ENCODE assay signal across 26 cellular contexts in genomic region chr12:51202650-51203198, GRCh38. TPM values are rescaled to one million over a fixed set of nuclear protein-coding genes. Genes with fewer than 3 reads are reported as not detected.
DNase-seq lines count a peak whose midpoint lies in the region; ATAC-seq lines count a peak whose summit lies in the region.
"Had no signal": no experiment of that assay in that cellular context is flagged by ENCODE, and none has a peak within 500 bp of the region (broad histone marks: within the 10 kb centered on the region; RNA-seq: fewer than 3 reads in every experiment).

No MANE protein-coding gene starts in this region.

- DNase-seq in NCI-H748 (lab: John Stamatoyannopoulos, UW; ENCODE audit: unreplicated experiment) (peak; percentile 24), NCI-H748 treated with DMSO at 0.1 percent for 48 hours (lab: John Stamatoyannopoulos, UW) (no peak), head of caudate nucleus (no peak)
- no peak for DNase-seq in activated naive CD4-positive, alpha-beta T cell treated with anti-CD3 and anti-CD28 coated beads, Interleukin-2, amount 10 ng/mL, durations not matched to agents 7 days and 5 days
- DNase-seq in activated naive CD4-positive, alpha-beta T cell treated with anti-CD3 and anti-CD28 coated beads, Interleukin-2, amount 50 U/mL, for 16 hours: no peak
- no peak for DNase-seq in activated T-helper 1 cell treated with anti-CD3 and anti-CD28 coated beads, Interleukin-12 subunit alpha, Interleukin-12 subunit beta, Interleukin-2, Interleukin-4 antibody, amounts not matched to agents 30 ng/mL and 10 ng/mL and 1 ng/mL, durations not matched to agents 14 hours and 24 hours and 36 hours (ENCODE audit: low spot score)
- peak in 2 of 10 donors; percentile 10 to 16 for DNase-seq in naive thymus-derived CD8-positive, alpha-beta T cell
- DNase-seq in stimulated activated effector memory CD8-positive, alpha-beta T cell treated with anti-CD3 and anti-CD28 coated beads, Interleukin-12 subunit alpha, Interleukin-12 subunit beta, amount 100 ng/mL, for 72 hours (ENCODE audit: low spot score in 2 of 2): no peak
- DNase-seq: 8988T; activated CD4-positive, alpha-beta T cell treated with anti-CD3 and anti-CD28 coated beads for 48 hours; activated CD8-positive, alpha-beta memory T cell treated with anti-CD3 and anti-CD28 coated beads, Interleukin-2, amount 50 U/mL, for 48 hours; C1 segment of cervical spinal cord; DND-41; effector CD8-positive, alpha-beta T cell; hypothalamus; MM.1S; NCI-H2081; NCI-H345; NCI-H774; SHP77 treated with DMSO at 0.1 percent for 48 hours; stimulated activated CD4-positive, alpha-beta T cell treated with anti-CD3 and anti-CD28 coated beads, Interleukin-15, amount 100 ng/mL, for 24 hours; stimulated activated naive B cell treated with anti-CD40 and anti-IgM and Interleukin-4, amounts not matched to agents 10 μg/mL and 1 μg/mL and 100 μg/mL, for 72 hours; T1000; upper lobe of left lung had no signal

- no peak overlapping the region for H3K4me3 Mint-ChIP-seq in activated naive CD4-positive, alpha-beta T cell treated with anti-CD3 and anti-CD28 coated beads, Interleukin-2, amount 10 ng/mL, durations not matched to agents 7 days and 5 days
- no peak overlapping the region for H3K4me3 Mint-ChIP-seq in activated T-helper 1 cell treated with anti-CD3 and anti-CD28 coated beads, Interleukin-12 subunit alpha, Interleukin-12 subunit beta, Interleukin-2, Interleukin-4 antibody, amounts not matched to agents 30 ng/mL and 10 ng/mL and 1 ng/mL, durations not matched to agents 14 hours and 24 hours and 36 hours
- H3K4me3 Mint-ChIP-seq in naive thymus-derived CD8-positive, alpha-beta T cell: no peak overlapping the region
- no peak overlapping the region for H3K4me3 Mint-ChIP-seq in stimulated activated effector memory CD8-positive, alpha-beta T cell treated with anti-CD3 and anti-CD28 coated beads, Interleukin-12 subunit alpha, Interleukin-12 subunit beta, amount 100 ng/mL, for 72 hours
- H3K4me3 Mint-ChIP-seq: natural killer cell treated with Interleukin-12 subunit alpha and Interleukin-12 subunit beta and Interleukin-15 and Interleukin-18, amount 100 ng/mL, for 72 hours; stimulated activated naive B cell treated with anti-CD40 and anti-IgM and Interleukin-4, amounts not matched to agents 10 μg/mL and 1 μg/mL and 100 μg/mL, for 72 hours had no signal

- ATAC-seq in naive thymus-derived CD8-positive, alpha-beta T cell: peak in 1 of 2 donors; percentile 35
- ATAC-seq in stimulated activated effector memory CD8-positive, alpha-beta T cell treated with anti-CD3 and anti-CD28 coated beads, Interleukin-12 subunit alpha, Interleukin-12 subunit beta, amount 100 ng/mL, for 72 hours: no peak
- ATAC-seq: HCT116; natural killer cell treated with Interleukin-12 subunit alpha and Interleukin-12 subunit beta and Interleukin-15 and Interleukin-18, amount 100 ng/mL, for 72 hours; stimulated activated naive B cell treated with anti-CD40 and anti-IgM and Interleukin-4, amounts not matched to agents 10 μg/mL and 1 μg/mL and 100 μg/mL, for 72 hours had no signal

- POLR2A ChIA-PET in naive thymus-derived CD8-positive, alpha-beta T cell (lab: Charles Lee): no interaction called here

- intact Hi-C loops in activated T-helper 1 cell treated with anti-CD3 and anti-CD28 coated beads, Interleukin-12 subunit alpha, Interleukin-12 subunit beta, Interleukin-2, Interleukin-4 antibody, amounts not matched to agents 30 ng/mL and 10 ng/mL and 1 ng/mL, durations not matched to agents 14 hours and 24 hours and 36 hours (cut with micrococcal nuclease): no loop called here
- intact Hi-C loops in head of caudate nucleus (cut with DNase I): no loop called here

- no peaks in the 10 kb centered on the region for H3K27me3 Mint-ChIP-seq in activated naive CD4-positive, alpha-beta T cell treated with anti-CD3 and anti-CD28 coated beads, Interleukin-2, amount 10 ng/mL, durations not matched to agents 7 days and 5 days
- H3K27me3 Mint-ChIP-seq in activated T-helper 1 cell treated with anti-CD3 and anti-CD28 coated beads, Interleukin-12 subunit alpha, Interleukin-12 subunit beta, Interleukin-2, Interleukin-4 antibody, amounts not matched to agents 30 ng/mL and 10 ng/mL and 1 ng/mL, durations not matched to agents 14 hours and 24 hours and 36 hours (ENCODE audit: insufficient read depth): no peaks in the 10 kb centered on the region
- no peaks in the 10 kb centered on the region for H3K27me3 Mint-ChIP-seq in naive thymus-derived CD8-positive, alpha-beta T cell
- H3K27me3 Mint-ChIP-seq: natural killer cell treated with Interleukin-12 subunit alpha and Interleukin-12 subunit beta and Interleukin-15 and Interleukin-18, amount 100 ng/mL, for 72 hours; stimulated activated naive B cell treated with anti-CD40 and anti-IgM and Interleukin-4, amounts not matched to agents 10 μg/mL and 1 μg/mL and 100 μg/mL, for 72 hours had no signal

- CTCF ChIA-PET in activated naive CD4-positive, alpha-beta T cell treated with anti-CD3 and anti-CD28 coated beads, Interleukin-2, amount 10 ng/mL, durations not matched to agents 7 days and 5 days (lab: Charles Lee): no interaction called here

- H3K9me3 Mint-ChIP-seq in activated naive CD4-positive, alpha-beta T cell treated with anti-CD3 and anti-CD28 coated beads, Interleukin-2, amount 10 ng/mL, durations not matched to agents 7 days and 5 days: no peaks in the 10 kb centered on the region
- no peaks in the 10 kb centered on the region for H3K9me3 Mint-ChIP-seq in activated T-helper 1 cell treated with anti-CD3 and anti-CD28 coated beads, Interleukin-12 subunit alpha, Interleukin-12 subunit beta, Interleukin-2, Interleukin-4 antibody, amounts not matched to agents 30 ng/mL and 10 ng/mL and 1 ng/mL, durations not matched to agents 14 hours and 24 hours and 36 hours
- H3K9me3 Mint-ChIP-seq in naive thymus-derived CD8-positive, alpha-beta T cell: no peaks in the 10 kb centered on the region
- H3K9me3 Mint-ChIP-seq in stimulated activated effector memory CD8-positive, alpha-beta T cell treated with anti-CD3 and anti-CD28 coated beads, Interleukin-12 subunit alpha, Interleukin-12 subunit beta, amount 100 ng/mL, for 72 hours: no peaks in the 10 kb centered on the region
- H3K9me3 Mint-ChIP-seq: natural killer cell treated with Interleukin-12 subunit alpha and Interleukin-12 subunit beta and Interleukin-15 and Interleukin-18, amount 100 ng/mL, for 72 hours; stimulated activated naive B cell treated with anti-CD40 and anti-IgM and Interleukin-4, amounts not matched to agents 10 μg/mL and 1 μg/mL and 100 μg/mL, for 72 hours had no signal

- peaks cover 14% of the 10 kb centered on the region for H3K4me1 Mint-ChIP-seq in activated naive CD4-positive, alpha-beta T cell treated with anti-CD3 and anti-CD28 coated beads, Interleukin-2, amount 10 ng/mL, durations not matched to agents 7 days and 5 days
- H3K4me1 Mint-ChIP-seq in activated T-helper 1 cell treated with anti-CD3 and anti-CD28 coated beads, Interleukin-12 subunit alpha, Interleukin-12 subunit beta, Interleukin-2, Interleukin-4 antibody, amounts not matched to agents 30 ng/mL and 10 ng/mL and 1 ng/mL, durations not matched to agents 14 hours and 24 hours and 36 hours (ENCODE audit: low read depth): peaks cover 11% of the 10 kb centered on the region
- no peaks in the 10 kb centered on the region for H3K4me1 Mint-ChIP-seq in naive thymus-derived CD8-positive, alpha-beta T cell
- no peaks in the 10 kb centered on the region for H3K4me1 Mint-ChIP-seq in stimulated activated effector memory CD8-positive, alpha-beta T cell treated with anti-CD3 and anti-CD28 coated beads, Interleukin-12 subunit alpha, Interleukin-12 subunit beta, amount 100 ng/mL, for 72 hours
- H3K4me1 Mint-ChIP-seq: stimulated activated naive B cell treated with anti-CD40 and anti-IgM and Interleukin-4, amounts not matched to agents 10 μg/mL and 1 μg/mL and 100 μg/mL, for 72 hours had no signal

- H3K27ac Mint-ChIP-seq in activated naive CD4-positive, alpha-beta T cell treated with anti-CD3 and anti-CD28 coated beads, Interleukin-2, amount 10 ng/mL, durations not matched to agents 7 days and 5 days: peak overlapping the region; percentile 71
- H3K27ac Mint-ChIP-seq in activated T-helper 1 cell treated with anti-CD3 and anti-CD28 coated beads, Interleukin-12 subunit alpha, Interleukin-12 subunit beta, Interleukin-2, Interleukin-4 antibody, amounts not matched to agents 30 ng/mL and 10 ng/mL and 1 ng/mL, durations not matched to agents 14 hours and 24 hours and 36 hours: peak overlapping the region; percentile 72
- H3K27ac Mint-ChIP-seq in naive thymus-derived CD8-positive, alpha-beta T cell: peak overlapping the region in 7 of 10 donors; percentile 7 to 77 (median 26)
- H3K27ac Mint-ChIP-seq in stimulated activated effector memory CD8-positive, alpha-beta T cell treated with anti-CD3 and anti-CD28 coated beads, Interleukin-12 subunit alpha, Interleukin-12 subunit beta, amount 100 ng/mL, for 72 hours: no peak overlapping the region
- H3K27ac Mint-ChIP-seq: natural killer cell treated with Interleukin-12 subunit alpha and Interleukin-12 subunit beta and Interleukin-15 and Interleukin-18, amount 100 ng/mL, for 72 hours; stimulated activated naive B cell treated with anti-CD40 and anti-IgM and Interleukin-4, amounts not matched to agents 10 μg/mL and 1 μg/mL and 100 μg/mL, for 72 hours had no signal

- H3K36me3 Mint-ChIP-seq in activated naive CD4-positive, alpha-beta T cell treated with anti-CD3 and anti-CD28 coated beads, Interleukin-2, amount 10 ng/mL, durations not matched to agents 7 days and 5 days: no peaks in the 10 kb centered on the region
- no peaks in the 10 kb centered on the region for H3K36me3 Mint-ChIP-seq in activated T-helper 1 cell treated with anti-CD3 and anti-CD28 coated beads, Interleukin-12 subunit alpha, Interleukin-12 subunit beta, Interleukin-2, Interleukin-4 antibody, amounts not matched to agents 30 ng/mL and 10 ng/mL and 1 ng/mL, durations not matched to agents 14 hours and 24 hours and 36 hours (ENCODE audit: low read depth)
- peaks cover 0 to 5% (median 0%) of the 10 kb centered on the region in 3 donors for H3K36me3 Mint-ChIP-seq in naive thymus-derived CD8-positive, alpha-beta T cell
- H3K36me3 Mint-ChIP-seq in stimulated activated effector memory CD8-positive, alpha-beta T cell treated with anti-CD3 and anti-CD28 coated beads, Interleukin-12 subunit alpha, Interleukin-12 subunit beta, amount 100 ng/mL, for 72 hours: no peaks in the 10 kb centered on the region
- H3K36me3 Mint-ChIP-seq: natural killer cell treated with Interleukin-12 subunit alpha and Interleukin-12 subunit beta and Interleukin-15 and Interleukin-18, amount 100 ng/mL, for 72 hours had no signal

RNA-seq across cellular contexts. Expression of gene POU6F1, which starts 15.1 kb away (rescaled TPM):
- total RNA-seq in activated T-helper 1 cell treated with anti-CD3 and anti-CD28 coated beads, Interleukin-12 subunit alpha, Interleukin-12 subunit beta, Interleukin-2, Interleukin-4 antibody, amounts not matched to agents 30 ng/mL and 10 ng/mL and 1 ng/mL, durations not matched to agents 14 hours and 24 hours and 36 hours: 5.2 and 6.7 TPM in 2 replicates
- total RNA-seq in naive thymus-derived CD8-positive, alpha-beta T cell: 10 to 100 TPM; 46.2 to 49.7 TPM
- 1 to 10 TPM in 2 of 3 donors, under 1 TPM in 1; 0.62 to 1.8 (median 1.7) TPM for polyA plus RNA-seq in naive thymus-derived CD8-positive, alpha-beta T cell

RNA-seq across cellular contexts. Expression of gene TFCP2, which starts 29.8 kb away (rescaled TPM):
- 49.1 and 49.8 TPM in 2 replicates for total RNA-seq in activated T-helper 1 cell treated with anti-CD3 and anti-CD28 coated beads, Interleukin-12 subunit alpha, Interleukin-12 subunit beta, Interleukin-2, Interleukin-4 antibody, amounts not matched to agents 30 ng/mL and 10 ng/mL and 1 ng/mL, durations not matched to agents 14 hours and 24 hours and 36 hours
- 10 to 100 TPM; 33.6 to 34.9 TPM for total RNA-seq in naive thymus-derived CD8-positive, alpha-beta T cell
- 10 to 100 TPM in 1 of 3 donors, 1 to 10 TPM in 2; 8.0 to 16.7 (median 9.9) TPM for polyA plus RNA-seq in naive thymus-derived CD8-positive, alpha-beta T cell

RNA-seq across cellular contexts. Expression of gene DAZAP2, which starts 35.9 kb away (rescaled TPM):
- total RNA-seq in activated T-helper 1 cell treated with anti-CD3 and anti-CD28 coated beads, Interleukin-12 subunit alpha, Interleukin-12 subunit beta, Interleukin-2, Interleukin-4 antibody, amounts not matched to agents 30 ng/mL and 10 ng/mL and 1 ng/mL, durations not matched to agents 14 hours and 24 hours and 36 hours: 163 and 169 TPM in 2 replicates
- 100 to 1,000 TPM; 301 to 314 TPM for total RNA-seq in naive thymus-derived CD8-positive, alpha-beta T cell
- 1,000 to 10,000 TPM; 1,276 to 1,317 (median 1,313) TPM for polyA plus RNA-seq in naive thymus-derived CD8-positive, alpha-beta T cell
